1 cellular context compared by ENCODE assay signal in the genomic region with DNA sequence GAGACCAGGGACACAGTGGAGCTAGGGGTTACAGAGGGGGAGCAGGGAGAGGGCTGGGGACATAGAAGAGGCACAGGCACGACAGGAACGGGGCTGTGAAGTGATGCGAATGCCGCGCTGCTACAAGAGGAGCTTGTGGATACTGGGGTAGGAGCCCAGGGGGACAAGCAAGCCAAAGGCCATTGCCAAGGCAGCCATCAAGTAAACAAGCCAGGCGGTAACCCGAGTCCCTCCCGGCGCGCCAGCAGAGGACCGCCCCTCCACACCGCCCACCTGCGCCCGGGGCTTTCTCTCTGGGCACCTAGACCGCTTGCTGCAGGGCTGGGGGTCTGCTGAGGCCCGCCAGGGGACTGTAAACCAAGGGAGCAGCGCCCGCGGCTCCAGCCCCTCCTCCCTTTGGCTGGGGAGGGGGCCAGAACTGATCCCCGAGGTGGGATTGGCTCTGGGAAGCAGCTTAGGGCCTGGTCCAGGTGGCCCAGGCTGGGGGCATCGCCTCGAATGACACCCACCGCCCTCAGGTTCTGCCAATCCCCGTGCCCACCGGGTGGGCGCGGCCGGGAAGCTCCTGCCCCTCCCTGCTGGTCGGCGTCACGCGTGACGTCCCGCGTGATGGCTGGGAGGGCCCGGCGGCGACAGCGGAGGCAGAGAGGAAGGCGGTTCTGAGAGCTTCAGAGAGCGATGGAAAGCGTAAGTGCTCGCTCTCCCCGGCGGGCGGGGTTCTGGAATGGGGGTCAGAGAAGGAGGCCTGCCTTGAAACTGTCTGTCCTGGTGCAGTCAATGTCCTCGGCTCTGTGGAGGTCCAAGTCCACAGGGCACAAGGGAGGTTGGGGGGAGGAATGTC.
TF ChIP-seq lines count a peak whose summit lies in the region.

No MANE protein-coding gene starts in this region.

TF ChIP-seq in K562, 482 proteins besides CTCF, POLR2A, EP300 and RAD21:
- TF ChIP-seq SNRNP70 (optimal IDR thresholded peaks at IDR 0.05; ENCODE audit: low read depth, low read length) (no peak), CREB1 (IDR thresholded peaks at IDR 0.05) (peak; percentile 53; the same call in 1 of the 2 replicates), CREB1 (CRISPR knock-in tag; IDR thresholded peaks at IDR 0.05) (no peak; the same call in 1 of the 2 replicates), NFATC3 (IDR thresholded peaks at IDR 0.05) (no peak), HCFC1 (IDR thresholded peaks at IDR 0.05; ENCODE audit: low read depth, low read length) (no peak), PTTG1 (tag; IDR thresholded peaks at IDR 0.05; ENCODE audit: low read depth) (no peak), ATF1 (CRISPR knock-in tag; IDR thresholded peaks at IDR 0.05) (no peak), ATF1 (tag; IDR thresholded peaks at IDR 0.05) (peak; percentile 84), SAFB (IDR thresholded peaks at IDR 0.05; ENCODE audit: borderline replicate concordance, low read depth, low read length) (peak; percentile 41; the same call in 1 of the 2 replicates), KDM5B (IDR thresholded peaks at IDR 0.05; ENCODE audit: insufficient replicate concordance, low read depth, low read length) (peak; percentile 30), BRD9 (IDR thresholded peaks at IDR 0.05; ENCODE audit: low read depth, partially characterized antibody) (no peak), COPS2 (conservative IDR thresholded peaks at IDR 0.05) (no peak), BDP1 (IDR thresholded peaks at IDR 0.05; ENCODE audit: insufficient read depth, insufficient read length) (no peak), GATA2 (CRISPR knock-in tag; IDR thresholded peaks at IDR 0.05) (no peak), TCF7L2 (IDR thresholded peaks at IDR 0.05; ENCODE audit: low read depth, low read length) (no peak)
